ENCODE assay signal across 1 cellular context in genomic region chr1:40389234-40389815, GRCh38.
TF ChIP-seq lines count a peak whose summit lies in the region.

No MANE protein-coding gene starts in this region.

TF ChIP-seq in K562, 482 proteins besides CTCF, POLR2A, EP300 and RAD21 (continued from another document):
- TF ChIP-seq, protein P1, sequence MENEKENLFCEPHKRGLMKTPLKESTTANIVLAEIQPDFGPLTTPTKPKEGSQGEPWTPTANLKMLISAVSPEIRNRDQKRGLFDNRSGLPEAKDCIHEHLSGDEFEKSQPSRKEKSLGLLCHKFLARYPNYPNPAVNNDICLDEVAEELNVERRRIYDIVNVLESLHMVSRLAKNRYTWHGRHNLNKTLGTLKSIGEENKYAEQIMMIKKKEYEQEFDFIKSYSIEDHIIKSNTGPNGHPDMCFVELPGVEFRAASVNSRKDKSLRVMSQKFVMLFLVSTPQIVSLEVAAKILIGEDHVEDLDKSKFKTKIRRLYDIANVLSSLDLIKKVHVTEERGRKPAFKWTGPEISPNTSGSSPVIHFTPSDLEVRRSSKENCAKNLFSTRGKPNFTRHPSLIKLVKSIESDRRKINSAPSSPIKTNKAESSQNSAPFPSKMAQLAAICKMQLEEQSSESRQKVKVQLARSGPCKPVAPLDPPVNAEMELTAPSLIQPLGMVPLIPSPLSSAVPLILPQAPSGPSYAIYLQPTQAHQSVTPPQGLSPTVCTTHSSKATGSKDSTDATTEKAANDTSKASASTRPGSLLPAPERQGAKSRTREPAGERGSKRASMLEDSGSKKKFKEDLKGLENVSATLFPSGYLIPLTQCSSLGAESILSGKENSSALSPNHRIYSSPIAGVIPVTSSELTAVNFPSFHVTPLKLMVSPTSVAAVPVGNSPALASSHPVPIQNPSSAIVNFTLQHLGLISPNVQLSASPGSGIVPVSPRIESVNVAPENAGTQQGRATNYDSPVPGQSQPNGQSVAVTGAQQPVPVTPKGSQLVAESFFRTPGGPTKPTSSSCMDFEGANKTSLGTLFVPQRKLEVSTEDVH (IDR thresholded peaks at IDR 0.05; ENCODE audit: low read depth, partially characterized antibody), result peak; percentile 46
- TF ChIP-seq SUPT5H (IDR thresholded peaks at IDR 0.05), result 0 out of 2 replicates have a peak, but pooled peaks have one; percentile 20
- TF ChIP-seq ATF6 (CRISPR knock-in tag; IDR thresholded peaks at IDR 0.05), result no peak
